In genomic region chr11:66638177-66639065, GRCh38 we compare ENCODE assay signal across 1 cellular context.
TF ChIP-seq lines count a peak whose summit lies in the region.

Gene RBM4, plus strand, starts transcription at chr11:66638703. Its CDS starts 1,009 bp downstream, at chr11:66639712.

TF ChIP-seq in HEK293, 187 proteins besides CTCF, POLR2A, EP300 and RAD21 (continued from another document and continues in another):
- TF ChIP-seq PRDM10 (tag by site-specific recombination; IDR thresholded peaks at IDR 0.05) (peak; percentile 55; the same call in 1 of the 2 replicates), ZBTB11 (tag by site-specific recombination; conservative IDR thresholded peaks at IDR 0.05; ENCODE audit: low read depth) (no peak), ZBTB17 (tag by site-specific recombination; IDR thresholded peaks at IDR 0.05) (peak; percentile 58), KLF16 (tag by site-specific recombination; IDR thresholded peaks at IDR 0.05) (peak; percentile 65; the same call in 1 of the 2 replicates), OVOL3 (tag by site-specific recombination; IDR thresholded peaks at IDR 0.05) (no peak), INSM2 (tag by site-specific recombination; IDR thresholded peaks at IDR 0.05) (peak; percentile 58), ZSCAN30 (tag by site-specific recombination; IDR thresholded peaks at IDR 0.05) (peak; percentile 68), ZBTB20 (tag by site-specific recombination; IDR thresholded peaks at IDR 0.05) (no peak), ZIC2 (tag by site-specific recombination; IDR thresholded peaks at IDR 0.05) (peak; percentile 35), SP3 (tag by site-specific recombination; IDR thresholded peaks at IDR 0.05) (peak; percentile 58), ZNF530 (tag by site-specific recombination; IDR thresholded peaks at IDR 0.05; ENCODE audit: low read depth) (no peak), ZXDB (tag by site-specific recombination; IDR thresholded peaks at IDR 0.05) (peak; percentile 59), SP2 (tag by site-specific recombination; IDR thresholded peaks at IDR 0.05) (peak; percentile 92), ZBTB7A (tag by site-specific recombination; IDR thresholded peaks at IDR 0.05; ENCODE audit: low read depth) (0 out of 2 replicates have a peak, but pooled peaks have one; percentile 62), ZEB2 (tag by site-specific recombination; IDR thresholded peaks at IDR 0.05) (peak; percentile 92), ZNF24 (tag by site-specific recombination; IDR thresholded peaks at IDR 0.05) (peak; percentile 68; the same call in 1 of the 2 replicates), ZNF843 (tag by site-specific recombination; IDR thresholded peaks at IDR 0.05) (0 out of 2 replicates have a peak, but pooled peaks have one; percentile 9), ZNF76 (tag by site-specific recombination; IDR thresholded peaks at IDR 0.05; ENCODE audit: borderline replicate concordance, low read depth) (0 out of 2 replicates have a peak, but pooled peaks have one; percentile 14), ZNF692 (tag by site-specific recombination; IDR thresholded peaks at IDR 0.05) (0 out of 2 replicates have a peak, but pooled peaks have one; percentile 14), KLF1 (tag by site-specific recombination; IDR thresholded peaks at IDR 0.05) (0 out of 2 replicates have a peak, but pooled peaks have one; percentile 12), PRDM4 (tag by site-specific recombination; IDR thresholded peaks at IDR 0.05) (0 out of 2 replicates have a peak, but pooled peaks have one; percentile 38), ZNF274 (IDR thresholded peaks at IDR 0.05; ENCODE audit: low read length) (no peak), ZNF274 (tag by site-specific recombination; IDR thresholded peaks at IDR 0.05; ENCODE audit: borderline replicate concordance) (no peak), ZNF830 (tag by site-specific recombination; IDR thresholded peaks at IDR 0.05; ENCODE audit: low read depth) (no peak), ZBTB26 (tag by site-specific recombination; optimal IDR thresholded peaks at IDR 0.05) (peak; percentile 57), ZNF146 (tag by site-specific recombination; IDR thresholded peaks at IDR 0.05) (no peak), HOXC10 (CRISPR knock-in tag; IDR thresholded peaks at IDR 0.05) (no peak), HIC1 (tag by site-specific recombination; IDR thresholded peaks at IDR 0.05) (peak; percentile 54), ZNF501 (tag by site-specific recombination; IDR thresholded peaks at IDR 0.05) (peak; percentile 70), ZNF280D (tag by site-specific recombination; IDR thresholded peaks at IDR 0.05) (0 out of 2 replicates have a peak, but pooled peaks have one; percentile 49), ZNF335 (tag by site-specific recombination; conservative IDR thresholded peaks at IDR 0.05) (peak; percentile 90), ZNF677 (tag by site-specific recombination; IDR thresholded peaks at IDR 0.05) (no peak), YY1 (tag by site-specific recombination; IDR thresholded peaks at IDR 0.05) (peak; percentile 63), ZNF324 (tag by site-specific recombination; IDR thresholded peaks at IDR 0.05) (peak; percentile 57; the same call in 1 of the 2 replicates), ZNF394 (tag by site-specific recombination; IDR thresholded peaks at IDR 0.05; ENCODE audit: borderline replicate concordance) (peak; percentile 24; the same call in 1 of the 2 replicates), GLI4 (tag by site-specific recombination; IDR thresholded peaks at IDR 0.05) (peak; percentile 82; the same call in 1 of the 2 replicates), ZNF473 (tag by site-specific recombination; IDR thresholded peaks at IDR 0.05) (no peak), KLF17 (tag by site-specific recombination; IDR thresholded peaks at IDR 0.05) (peak; percentile 52; the same call in 1 of the 2 replicates)
